Comparison of ENCODE assay signal across 1 cellular context in the genomic region with DNA sequence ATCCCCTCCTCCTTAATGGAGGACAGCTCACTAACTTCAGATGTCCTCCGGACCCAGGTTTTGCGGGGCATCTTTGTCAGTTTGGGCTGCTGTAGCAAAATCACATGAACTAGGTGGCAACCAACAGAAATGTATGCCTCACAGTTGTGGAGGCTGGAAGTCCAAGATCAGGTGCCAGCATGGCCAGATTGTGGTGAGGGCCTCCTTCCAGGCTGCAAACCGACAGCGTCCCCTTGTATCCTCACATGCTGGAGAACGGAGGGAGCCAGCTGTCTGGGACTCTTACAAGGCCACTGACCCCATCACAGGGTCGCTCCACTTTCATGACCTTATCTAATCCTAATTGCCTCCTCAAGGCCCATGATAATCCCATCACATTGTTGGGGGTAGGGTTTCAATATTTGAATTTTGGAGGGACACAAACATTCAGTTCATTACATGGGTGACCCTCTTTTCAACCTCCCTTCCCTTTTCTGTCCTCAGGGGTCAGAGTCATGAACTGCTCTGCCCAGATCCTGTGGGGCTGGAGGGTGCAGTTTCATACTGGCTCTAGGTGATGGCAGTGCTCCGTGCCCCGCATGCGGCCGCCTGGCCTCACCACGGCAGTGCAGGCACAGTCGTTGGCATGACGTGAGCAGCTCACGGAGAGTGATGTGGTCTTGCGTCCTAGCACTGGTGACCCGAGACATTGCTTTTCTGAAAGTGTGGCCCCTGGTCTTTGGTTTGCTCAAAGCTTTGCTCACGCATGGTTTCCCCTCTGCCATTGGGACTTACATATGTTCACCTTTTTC.
TF ChIP-seq lines count a peak whose summit lies in the region.

No MANE protein-coding gene starts in this region.

TF ChIP-seq in HepG2, 621 proteins besides CTCF, POLR2A, EP300 and RAD21:
- TF ChIP-seq PCBP1 (IDR thresholded peaks at IDR 0.05; ENCODE audit: borderline replicate concordance, low read depth, low read length), result no peak
- no peak for TF ChIP-seq SATB2 (CRISPR knock-in tag; IDR thresholded peaks at IDR 0.05)
- TF ChIP-seq PHF21A (CRISPR knock-in tag; IDR thresholded peaks at IDR 0.05), result no peak
- no peak for TF ChIP-seq ZBTB7A (CRISPR knock-in tag; IDR thresholded peaks at IDR 0.05)
- no peak for TF ChIP-seq TCF12 (IDR thresholded peaks at IDR 0.05)
- TF ChIP-seq TCF12 (CRISPR knock-in tag; IDR thresholded peaks at IDR 0.05), result no peak
- TF ChIP-seq REXO4 (CRISPR knock-in tag; IDR thresholded peaks at IDR 0.05; ENCODE audit: borderline replicate concordance), result no peak
- no peak for TF ChIP-seq HMGA1 (CRISPR knock-in tag; conservative IDR thresholded peaks at IDR 0.05)
- TF ChIP-seq RARA (CRISPR knock-in tag; IDR thresholded peaks at IDR 0.05), result no peak
